ENCODE assay signal across 9 cellular contexts in genomic region chr6:56370127-56370540, GRCh38.
DNase-seq lines count a peak whose midpoint lies in the region; ATAC-seq, FAIRE-seq and TF ChIP-seq lines count a peak whose summit lies in the region.
"Had no signal": no experiment of that assay in that cellular context is flagged by ENCODE, and none has a peak within 500 bp of the region (broad histone marks: within the 10 kb centered on the region; RNA-seq: fewer than 3 reads in every experiment).

No MANE protein-coding gene starts in this region.

- TF ChIP-seq POLR2A in HCT116 (IDR thresholded peaks at IDR 0.05; ENCODE audit: borderline replicate concordance, extremely low read depth, insufficient read depth, insufficient read length) (no peak), GM12892 (IDR thresholded peaks at IDR 0.05; ENCODE audit: low read depth, low read length) (no peak)

- no peaks in the 10 kb centered on the region for H3K9me2 ChIP-seq in HCT116 (ENCODE audit: insufficient read depth)
- no peaks in the 10 kb centered on the region for H3K9me2 ChIP-seq in hepatocyte (replicated peaks; ENCODE audit: insufficient read depth)

- CTCF ChIA-PET in HCT116 (lab: Charles Lee), result interaction anchor here (0.6 to 2.9 kb wide), 7 partner anchors 12 to 955 kb away, joined by 3 to 18 read pairs (median 3); no protein-coding TSS in a partner anchor
- CTCF ChIA-PET in activated CD8-positive, alpha-beta T cell treated with anti-CD3 and anti-CD28 coated beads for 36 hours (lab: Charles Lee), result interaction anchor here (1.1 to 2.3 kb wide), 4 partner anchors 12 to 332 kb away, joined by 3 to 6 read pairs (median 4); no protein-coding TSS in a partner anchor

- H3K27me3 Mint-ChIP-seq in astrocyte (ENCODE audit: low read depth, unreplicated experiment), result no peaks in the 10 kb centered on the region
- H3K27me3 Mint-ChIP-seq in activated CD8-positive, alpha-beta T cell treated with anti-CD3 and anti-CD28 coated beads for 36 hours, result no peaks in the 10 kb centered on the region

- H3K36me3 ChIP-seq in HCT116 (ENCODE audit: control insufficient read depth in 1 of 2, insufficient read depth in 2 of 2, low read length in 2 of 2), result no peaks in the 10 kb centered on the region
- no peaks in the 10 kb centered on the region for H3K36me3 ChIP-seq in astrocyte (ENCODE audit: insufficient read depth, low read length)
- H3K36me3 ChIP-seq in hepatocyte (replicated peaks; ENCODE audit: insufficient read depth, low read depth), result no peaks in the 10 kb centered on the region
- no peaks in the 10 kb centered on the region for H3K36me3 ChIP-seq in small intestine (ENCODE audit: control insufficient read depth in 2 of 2, insufficient read depth in 2 of 2, low read length in 2 of 2)

- H3K4me3 ChIP-seq in HCT116 (replicated peaks in 1 of 2; ENCODE audit: low read depth in 1 of 2, low read length in 2 of 2), result 0 out of 4 replicates have a peak overlapping the region, but pooled peaks of 1 of the 2 experiments have one; percentile 5
- H3K4me3 ChIP-seq in astrocyte (ENCODE audit: insufficient read depth, low read depth, low read length), result no peak overlapping the region
- H3K4me3 ChIP-seq in hepatocyte, result no peak overlapping the region
- H3K4me3 ChIP-seq in small intestine (ENCODE audit: low read depth in 1 of 2, low read length in 2 of 2), result no peak overlapping the region

- peak; percentile 87 for TF ChIP-seq RAD21 in HCT116 (IDR thresholded peaks at IDR 0.05; ENCODE audit: low read depth)

- H3K79me2 ChIP-seq in HCT116 (ENCODE audit: insufficient read depth, low read length), result no peaks in the 10 kb centered on the region
- no peaks in the 10 kb centered on the region for H3K79me2 ChIP-seq in astrocyte (ENCODE audit: insufficient read depth, low read length)
- no peaks in the 10 kb centered on the region for H3K79me2 ChIP-seq in hepatocyte

- BruUV-seq in HCT116 (replicated peaks; lab: Mats Ljungman, UMichigan), result no TSS peak

- peak overlapping the region; percentile 94 for H3K27ac Mint-ChIP-seq in astrocyte (ENCODE audit: unreplicated experiment)
- H3K27ac Mint-ChIP-seq in activated CD8-positive, alpha-beta T cell treated with anti-CD3 and anti-CD28 coated beads for 36 hours, result no peak overlapping the region
- H3K27ac Mint-ChIP-seq: stimulated activated naive CD8-positive, alpha-beta T cell treated with anti-CD3 and anti-CD28 coated beads, Interleukin-15, Interleukin-2, amounts not matched to agents 100 ng/mL and 50 ng/mL, for 24 hours had no signal

- no peak overlapping the region for H3K4me3 Mint-ChIP-seq in astrocyte (ENCODE audit: unreplicated experiment)
- no peak overlapping the region for H3K4me3 Mint-ChIP-seq in activated CD8-positive, alpha-beta T cell treated with anti-CD3 and anti-CD28 coated beads for 36 hours
- H3K4me3 Mint-ChIP-seq: stimulated activated naive CD8-positive, alpha-beta T cell treated with anti-CD3 and anti-CD28 coated beads, Interleukin-15, Interleukin-2, amounts not matched to agents 100 ng/mL and 50 ng/mL, for 24 hours had no signal

- POLR2A ChIA-PET in HCT116 (lab: Charles Lee), result interaction anchor here (0.6 kb wide), 1 partner anchor 221 kb away, joined by 3 read pairs; no protein-coding TSS in a partner anchor
- POLR2A ChIA-PET in activated CD8-positive, alpha-beta T cell treated with anti-CD3 and anti-CD28 coated beads for 36 hours (lab: Charles Lee), result interaction anchor here (1.1 kb wide), 1 partner anchor 161 kb away, joined by 3 read pairs; no protein-coding TSS in a partner anchor

- RAD21 ChIA-PET in HCT116 (lab: Charles Lee; ENCODE audit: low non-redundant PET in 1 of 2, low total read pairs in 2 of 2, uncharacterized antibody in 2 of 2, unreplicated experiment in 2 of 2), result interaction anchor here in 1 of 2 experiments (0.9 kb wide), 1 partner anchor 223 kb away, joined by 3 read pairs; no protein-coding TSS in a partner anchor

- H3K27me3 ChIP-seq in HCT116 (ENCODE audit: insufficient read depth, low read length) (no peaks in the 10 kb centered on the region), astrocyte (ENCODE audit: insufficient read depth, low read length) (no peaks in the 10 kb centered on the region), hepatocyte (no peaks in the 10 kb centered on the region), small intestine (ENCODE audit: control insufficient read depth in 2 of 2, insufficient read depth in 2 of 2, low read length in 2 of 2) (no peaks in the 10 kb centered on the region)

- 19% methylated on average over 10 of the region's 10 CpGs for WGBS in hepatocyte (ENCODE audit: low lambda C conversion rate, missing lambda C conversion rate)
- 27 to 49% (median 28%) methylated on average over 10 of the region's 10 CpGs for WGBS in small intestine, 3 donors

- FAIRE-seq in astrocyte (lab: Jason Lieb, UNC), result no peak
- no peak for FAIRE-seq in small intestine (lab: Jason Lieb, UNC)
- FAIRE-seq in GM12892 (lab: Jason Lieb, UNC), result no peak

- H3K4me1 ChIP-seq in HCT116 (ENCODE audit: control insufficient read depth in 1 of 2, insufficient read depth in 2 of 2, low read length in 2 of 2), result peaks cover 11 to 18% of the 10 kb centered on the region in 2 experiments
- H3K4me1 ChIP-seq in astrocyte (ENCODE audit: insufficient read depth, low read length), result peaks cover 25% of the 10 kb centered on the region
- peaks cover 25% of the 10 kb centered on the region for H3K4me1 ChIP-seq in hepatocyte (ENCODE audit: insufficient read depth)
- peaks cover 2 to 9% of the 10 kb centered on the region in 2 donors for H3K4me1 ChIP-seq in small intestine (ENCODE audit: control insufficient read depth in 2 of 2, insufficient read depth in 1 of 2, low read depth in 1 of 2, low read length in 1 of 2)

- no peak overlapping the region for H3K27ac ChIP-seq in HCT116 (ENCODE audit: low read depth, low read length)
- peak overlapping the region; percentile 75 for H3K27ac ChIP-seq in astrocyte (ENCODE audit: low read depth, low read length)
- H3K27ac ChIP-seq in hepatocyte, result peak overlapping the region; percentile 58
- H3K27ac ChIP-seq in small intestine (ENCODE audit: low read depth in 1 of 2, low read length in 1 of 2), result peak overlapping the region; percentile 24 to 89

- peak; percentile 70 to 76 (median 73) for TF ChIP-seq CTCF in HCT116 (IDR thresholded peaks at IDR 0.05 in 2 of 3, conservative IDR thresholded peaks at IDR 0.05 in 1 of 3; ENCODE audit: borderline replicate concordance in 1 of 3, insufficient read depth in 1 of 3, low read depth in 2 of 3, low read length in 2 of 3)
- peak; percentile 25 for TF ChIP-seq CTCF in astrocyte (IDR thresholded peaks at IDR 0.05; ENCODE audit: insufficient read depth, low read depth, low read length)
- peak; percentile 76 for TF ChIP-seq CTCF in hepatocyte (IDR thresholded peaks at IDR 0.05; ENCODE audit: poor library complexity)
- no peak for TF ChIP-seq CTCF in activated CD8-positive, alpha-beta T cell treated with anti-CD3 and anti-CD28 coated beads for 36 hours (IDR thresholded peaks at IDR 0.05)

- H3K4me2 ChIP-seq in HCT116 (ENCODE audit: low read length) (peak overlapping the region; percentile 65), astrocyte (ENCODE audit: low read length) (peak overlapping the region; percentile 79), hepatocyte (peak overlapping the region; percentile 50)

- H3K9me3 Mint-ChIP-seq in astrocyte (ENCODE audit: unreplicated experiment), result no peaks in the 10 kb centered on the region
- no peaks in the 10 kb centered on the region for H3K9me3 Mint-ChIP-seq in activated CD8-positive, alpha-beta T cell treated with anti-CD3 and anti-CD28 coated beads for 36 hours
- H3K9me3 Mint-ChIP-seq: stimulated activated naive CD8-positive, alpha-beta T cell treated with anti-CD3 and anti-CD28 coated beads, Interleukin-15, Interleukin-2, amounts not matched to agents 100 ng/mL and 50 ng/mL, for 24 hours had no signal

- H3K9me3 ChIP-seq in HCT116 (ENCODE audit: control insufficient read depth in 1 of 2, insufficient read depth in 1 of 2, low read depth in 1 of 2, low read length in 2 of 2) (no peaks in the 10 kb centered on the region), astrocyte (ENCODE audit: insufficient read depth, low read depth, low read length) (no peaks in the 10 kb centered on the region), hepatocyte (ENCODE audit: low read depth) (no peaks in the 10 kb centered on the region), small intestine (ENCODE audit: control insufficient read depth, low read depth) (no peaks in the 10 kb centered on the region)

- H3K9ac ChIP-seq in HCT116 (ENCODE audit: low read length) (peak overlapping the region; percentile 21), astrocyte (ENCODE audit: low read length) (peak overlapping the region; percentile 68)

- H4K20me1 ChIP-seq in HCT116 (ENCODE audit: insufficient read depth) (no peaks in the 10 kb centered on the region), astrocyte (ENCODE audit: insufficient read depth, low read length) (no peaks in the 10 kb centered on the region), hepatocyte (ENCODE audit: insufficient read depth, poor library complexity, severe bottlenecking) (no peaks in the 10 kb centered on the region)

- ATAC-seq in HCT116, result peak; percentile 97
- ATAC-seq in activated CD8-positive, alpha-beta T cell treated with anti-CD3 and anti-CD28 coated beads for 36 hours, result no peak

- no peaks in the 10 kb centered on the region for H3K36me3 Mint-ChIP-seq in astrocyte (ENCODE audit: low read depth, unreplicated experiment)
- H3K36me3 Mint-ChIP-seq in activated CD8-positive, alpha-beta T cell treated with anti-CD3 and anti-CD28 coated beads for 36 hours (ENCODE audit: low read depth), result no peaks in the 10 kb centered on the region

- DNase-seq in HCT116 (ENCODE audit: low read depth, low spot score) (peak; percentile 76), astrocyte (ENCODE audit: low read depth) (peak; percentile 54), hepatocyte (ENCODE audit: low spot score) (peak; percentile 85), small intestine (peak; percentile 86), NCI-H2196 (lab: John Stamatoyannopoulos, UW; ENCODE audit: unreplicated experiment) (no peak), GM12892 (ENCODE audit: insufficient read length) (no peak)
- DNase-seq in activated CD8-positive, alpha-beta T cell treated with anti-CD3 and anti-CD28 coated beads for 36 hours, result no peak
- no peak for DNase-seq in activated CD4-positive, alpha-beta T cell treated with anti-CD3 and anti-CD28 coated beads for 48 hours

- H2AFZ ChIP-seq in HCT116 (ENCODE audit: low read depth, low read length, poor library complexity, severe bottlenecking) (peak overlapping the region; percentile 99), astrocyte (ENCODE audit: low read depth, low read length) (no peak overlapping the region), hepatocyte (no peak overlapping the region)

- peaks cover 27% of the 10 kb centered on the region for H3K4me1 Mint-ChIP-seq in astrocyte (ENCODE audit: low read depth, unreplicated experiment)
- H3K4me1 Mint-ChIP-seq in activated CD8-positive, alpha-beta T cell treated with anti-CD3 and anti-CD28 coated beads for 36 hours (ENCODE audit: low read depth), result peaks cover 7% of the 10 kb centered on the region

- intact Hi-C loops in HCT116 (cut with micrococcal nuclease), result loop anchor here (5.0 kb wide), 3 partner anchors 202 to 947 kb away; partner anchors contain the start of gene PRIM2
- intact Hi-C loops in activated CD8-positive, alpha-beta T cell treated with anti-CD3 and anti-CD28 coated beads for 36 hours (cut with micrococcal nuclease), result no loop called here

TF ChIP-seq in HCT116, 20 proteins besides CTCF, POLR2A, EP300 and RAD21 (continues in another document):
- TF ChIP-seq POLR2AphosphoS5 (IDR thresholded peaks at IDR 0.05; ENCODE audit: low read depth, low read length) (no peak), EGR1 (IDR thresholded peaks at IDR 0.05; ENCODE audit: low read depth) (no peak)

Comparison
In these comparisons a context has a peak if more than half of its experiments do, and no peak if none do; other contexts are left out.
1. DNase-seq: peak in HCT116 (single experiment), astrocyte (single experiment), hepatocyte (single experiment) and small intestine (single experiment); none in activated CD8-positive, alpha-beta T cell treated with anti-CD3 and anti-CD28 coated beads for 36 hours (single experiment), activated CD4-positive, alpha-beta T cell treated with anti-CD3 and anti-CD28 coated beads for 48 hours (single experiment), NCI-H2196 (single experiment) and GM12892 (single experiment).
2. Peak in every context shown above with its lines, with median percentiles within 50 percentile points of each other: H3K4me2 ChIP-seq.